In the genomic region with DNA sequence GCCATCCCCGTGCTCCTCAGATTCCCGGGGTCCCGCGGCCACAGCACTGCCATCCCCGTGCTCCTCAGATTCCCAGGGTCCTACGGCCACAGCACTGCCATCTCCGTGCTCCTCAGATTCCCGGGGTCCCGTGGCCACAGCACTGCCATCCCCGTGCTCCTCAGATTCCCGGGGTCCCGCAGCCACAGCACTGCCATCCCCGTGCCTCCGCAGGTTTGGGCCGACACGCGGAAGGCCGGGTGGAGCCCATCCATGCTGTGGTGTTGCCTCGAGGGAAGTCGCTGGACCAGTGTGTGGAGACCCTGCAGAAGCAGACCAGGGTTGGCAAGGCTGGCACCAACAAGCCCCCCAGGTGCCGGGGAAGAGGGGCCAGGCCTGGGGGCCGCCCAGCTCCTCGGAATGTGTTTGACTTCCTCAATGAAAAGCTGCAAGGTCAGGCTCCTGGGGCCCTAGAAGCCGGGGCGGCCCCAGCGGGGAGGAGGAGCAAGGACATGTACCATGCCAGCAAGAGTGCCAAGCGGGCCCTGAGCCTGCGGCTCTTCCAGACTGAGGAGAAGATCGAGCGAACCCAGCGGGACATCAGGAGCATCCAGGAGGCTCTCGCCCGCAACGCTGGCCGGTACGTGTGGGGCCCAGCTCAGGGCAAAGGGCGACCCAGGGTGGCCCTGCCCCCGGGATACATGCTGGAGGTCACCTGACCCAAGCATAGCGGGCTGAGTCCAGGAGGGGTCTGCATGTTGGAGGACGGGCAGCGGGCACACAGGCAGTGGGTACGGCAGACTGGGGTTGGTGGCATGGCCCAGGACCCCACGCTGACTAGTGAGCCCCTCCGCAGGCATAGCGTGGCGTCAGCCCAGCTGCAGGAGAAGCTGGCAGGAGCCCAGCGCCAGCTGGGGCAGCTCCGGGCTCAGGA, we compare ENCODE assay signal across 16 cellular contexts. TPM values are rescaled to one million over a fixed set of nuclear protein-coding genes. Genes with fewer than 3 reads are reported as not detected.
DNase-seq lines count a peak whose midpoint lies in the region; ATAC-seq, FAIRE-seq and TF ChIP-seq lines count a peak whose summit lies in the region.
"Had no signal": no experiment of that assay in that cellular context is flagged by ENCODE, and none has a peak within 500 bp of the region (broad histone marks: within the 10 kb centered on the region; RNA-seq: fewer than 3 reads in every experiment).

No MANE protein-coding gene starts in this region.

- H4K20me1 ChIP-seq in GM12878 (ENCODE audit: control insufficient read depth, insufficient read depth), result no peaks in the 10 kb centered on the region

- no peak for TF ChIP-seq RAD21 in GM12878 (IDR thresholded peaks at IDR 0.05; ENCODE audit: insufficient read depth, low read depth, low read length)

- POLR2A ChIA-PET in HEK293 (lab: Yijun Ruan, JAX) (interaction anchor here (2.4 kb wide), 1 partner anchor 27 kb away, joined by 11 read pairs; the partner anchor contains the start of genes ARFRP1 and ZGPAT), GM12878 (lab: Charles Lee) (interaction anchor here (1.4 to 2.1 kb wide), 2 partner anchors 29 to 130 kb away, joined by 4 to 6 read pairs; partner anchors contain the start of gene TPD52L2)

- H3K79me2 ChIP-seq in GM12878 (ENCODE audit: control insufficient read depth, insufficient read depth, low read length), result peaks cover 29% of the 10 kb centered on the region

- in situ Hi-C loops in GM12878 (cut with MboI), result no loop called here

- peak overlapping the region; percentile 53 for H2BK5ac ChIP-seq in neuronal stem cell (ENCODE audit: low read length)

- no peak overlapping the region for H3K14ac ChIP-seq in neuronal stem cell (ENCODE audit: low read length)

- H3K23ac ChIP-seq in neuronal stem cell (ENCODE audit: low read depth, low read length, poor library complexity), result peak overlapping the region; percentile 34

- ATAC-seq in GM12878 (no peak), GM18505 (IDR thresholded peaks at IDR 0.05; ENCODE audit: unreplicated experiment) (no peak)
- ATAC-seq: A549 had no signal

- peaks cover 22% of the 10 kb centered on the region for H3K4me1 Mint-ChIP-seq in T-helper 2 cell treated with Interferon-gamma antibody and Interleukin-4, amounts not matched to agents 5 μg/mL and 100 μg/mL, for 36 hours (ENCODE audit: low read depth)

- TF ChIP-seq POLR2A in GM12878 (IDR thresholded peaks at IDR 0.05; ENCODE audit: low read depth, low read length) (no peak; the same call in 1 of the 2 replicates), GM18505 (IDR thresholded peaks at IDR 0.05; ENCODE audit: borderline replicate concordance, extremely low read depth, insufficient read depth, insufficient read length) (no peak)

- no peaks in the 10 kb centered on the region; the same call in 1 of the 2 replicates for H3K4me1 ChIP-seq in HEK293 (ENCODE audit: control insufficient read depth, insufficient read depth, low read length)
- H3K4me1 ChIP-seq in GM12878 (ENCODE audit: control insufficient read depth, insufficient read depth, low read length), result peaks cover 44% of the 10 kb centered on the region
- H3K4me1 ChIP-seq in neuronal stem cell (ENCODE audit: control insufficient read depth in 2 of 2, insufficient read depth in 1 of 2, low read depth in 1 of 2, low read length in 2 of 2), result peaks cover 4 to 15% of the 10 kb centered on the region in 2 donors

- no peak for DNase-seq in T-helper 2 cell treated with Interferon-gamma antibody and Interleukin-4, amounts not matched to agents 5 μg/mL and 100 μg/mL, for 36 hours (ENCODE audit: low spot score)
- DNase-seq in T-helper 2 cell (no peak), GM12878 (ENCODE audit: low read depth, low spot score) (no peak), neuronal stem cell (ENCODE audit: low spot score) (no peak)
- DNase-seq in activated CD4-positive, alpha-beta T cell treated with anti-CD3 and anti-CD28 coated beads for 48 hours, result no peak
- no peak for DNase-seq in stimulated activated CD4-positive, alpha-beta T cell treated with anti-CD3 and anti-CD28 coated beads, Interleukin-4, amount 100 ng/mL, for 24 hours
- DNase-seq: colonic mucosa; HFFc6; NCI-H446; stimulated activated CD4-positive, alpha-beta T cell treated with anti-CD3 and anti-CD28 coated beads, Interleukin-12 subunit alpha, Interleukin-12 subunit beta, amount 100 ng/mL, for 4 hours; thyroid gland had no signal

- H3K4me2 ChIP-seq in GM12878 (ENCODE audit: control insufficient read depth, insufficient read depth) (no peak overlapping the region), neuronal stem cell (ENCODE audit: insufficient read depth, low read length, poor library complexity, severe bottlenecking) (no peak overlapping the region)
- H3K4me2 ChIP-seq: A549 had no signal

- no peak overlapping the region for H3K18ac ChIP-seq in neuronal stem cell (ENCODE audit: low read length)

- H3K36me3 Mint-ChIP-seq in T-helper 2 cell treated with Interferon-gamma antibody and Interleukin-4, amounts not matched to agents 5 μg/mL and 100 μg/mL, for 36 hours (ENCODE audit: low read depth), result peaks cover 19% of the 10 kb centered on the region

- no peaks in the 10 kb centered on the region for H3K9me3 Mint-ChIP-seq in T-helper 2 cell treated with Interferon-gamma antibody and Interleukin-4, amounts not matched to agents 5 μg/mL and 100 μg/mL, for 36 hours
- H3K9me3 Mint-ChIP-seq: HFFc6 had no signal

- no peak for FAIRE-seq in GM12878 (lab: Jason Lieb, UNC)
- FAIRE-seq: A549, RCC 7860 had no signal

- H2AFZ ChIP-seq in GM12878 (ENCODE audit: control insufficient read depth, low read depth, low read length) (no peak overlapping the region), neuronal stem cell (ENCODE audit: low read length) (no peak overlapping the region)

- H3K9me3 ChIP-seq in HEK293 (ENCODE audit: control insufficient read depth, insufficient read depth, low read depth, low read length), result no peaks in the 10 kb centered on the region
- H3K9me3 ChIP-seq in GM12878 (replicated peaks; ENCODE audit: control insufficient read depth, insufficient read depth, low read length), result 0 out of 3 replicates have a peak, but pooled peaks cover under 1% of the 10 kb centered on the region
- H3K9me3 ChIP-seq in neuronal stem cell (replicated peaks in 1 of 2; ENCODE audit: control insufficient read depth in 2 of 2, insufficient read depth in 1 of 2, low read depth in 1 of 2, low read length in 2 of 2), result peaks cover 0 to 3% of the 10 kb centered on the region in 2 donors
- H3K9me3 ChIP-seq: A549, colonic mucosa, thyroid gland had no signal

- H3K27me3 ChIP-seq in GM12878 (replicated peaks in 1 of 2; ENCODE audit: control insufficient read depth in 2 of 2, insufficient read depth in 2 of 2, low read length in 1 of 2) (no peaks in the 10 kb centered on the region), neuronal stem cell (ENCODE audit: control insufficient read depth in 3 of 3, insufficient read depth in 3 of 3, low read depth in 1 of 3, low read length in 3 of 3) (no peaks in the 10 kb centered on the region)
- H3K27me3 ChIP-seq: colonic mucosa, thyroid gland had no signal

- H4K91ac ChIP-seq in neuronal stem cell (ENCODE audit: low read depth, low read length, poor library complexity), result no peak overlapping the region

- H2BK15ac ChIP-seq in neuronal stem cell (ENCODE audit: low read length), result no peak overlapping the region

- H3K27ac ChIP-seq in HEK293 (ENCODE audit: extremely low read depth, low read depth, low read length), result no peak overlapping the region
- no peak overlapping the region for H3K27ac ChIP-seq in GM12878 (ENCODE audit: control insufficient read depth, insufficient read depth)
- no peak overlapping the region for H3K27ac ChIP-seq in neuronal stem cell (replicated peaks; ENCODE audit: low read length)
- H3K27ac ChIP-seq: A549, thyroid gland had no signal

- no peak overlapping the region for H2BK120ac ChIP-seq in neuronal stem cell (ENCODE audit: low read depth, low read length)

- TSS peak; percentile 53 for BruUV-seq in GM12878 (replicated peaks; lab: Mats Ljungman, UMichigan)

- SMC1A ChIA-PET in GM12878 (lab: Charles Lee; ENCODE audit: uncharacterized antibody, unreplicated experiment), result interaction anchor here (1.2 to 1.5 kb wide), 3 partner anchors 8 to 37 kb away, joined by 3 to 4 read pairs (median 4); no protein-coding TSS in a partner anchor

- H4K8ac ChIP-seq in neuronal stem cell (ENCODE audit: low read depth, low read length), result no peak overlapping the region

- H3K4me3 Mint-ChIP-seq in T-helper 2 cell treated with Interferon-gamma antibody and Interleukin-4, amounts not matched to agents 5 μg/mL and 100 μg/mL, for 36 hours, result peak overlapping the region; percentile 90
- H3K4me3 Mint-ChIP-seq: HFFc6 had no signal

- WGBS in GM12878 (ENCODE audit: insufficient coverage, insufficient replicate concordance, low lambda C conversion rate, missing lambda C conversion rate), result 97% methylated on average over 48 of the region's 48 CpGs
- WGBS in neuronal stem cell (ENCODE audit: extremely low coverage in 2 of 2, insufficient read length in 2 of 2, insufficient replicate concordance in 1 of 2), 2 donors, result no CpG with 5 or more reads among the region's 48 CpGs

- H3K36me3 ChIP-seq in HEK293 (ENCODE audit: control insufficient read depth in 2 of 2, insufficient read depth in 1 of 2, low read length in 2 of 2) (peaks cover 0 to 64% of the 10 kb centered on the region in 2 experiments; a peak in 2 of 3 replicates), GM12878 (ENCODE audit: control insufficient read depth in 2 of 2, insufficient read depth in 2 of 2, low read length in 1 of 2) (peaks cover 8 to 25% of the 10 kb centered on the region in 2 experiments; a peak in 3 of 4 replicates), neuronal stem cell (replicated peaks in 1 of 2; ENCODE audit: control insufficient read depth in 2 of 2, insufficient read depth in 2 of 2, low read length in 2 of 2) (peaks cover 34 to 46% of the 10 kb centered on the region in 2 donors)

- no peak for TF ChIP-seq EP300 in GM12878 (IDR thresholded peaks at IDR 0.05; ENCODE audit: borderline replicate concordance in 1 of 2, control insufficient read depth in 1 of 2, low read depth in 2 of 2, low read length in 2 of 2)

- H3K27ac Mint-ChIP-seq in T-helper 2 cell treated with Interferon-gamma antibody and Interleukin-4, amounts not matched to agents 5 μg/mL and 100 μg/mL, for 36 hours, result peak overlapping the region; percentile 88
- H3K27ac Mint-ChIP-seq: HFFc6 had no signal

- H2AK5ac ChIP-seq in neuronal stem cell (ENCODE audit: low read depth, low read length), result no peak overlapping the region

- CTCF ChIA-PET in HEK293 (lab: Yijun Ruan, JAX) (no interaction called here), GM12878 (lab: Yijun Ruan, JAX) (interaction anchor here (1.3 to 2.9 kb wide), 2 partner anchors 28 to 93 kb away, joined by 5 to 28 read pairs; partner anchors contain the start of genes ARFRP1 and ZGPAT)

- H3K9ac ChIP-seq in GM12878 (ENCODE audit: control insufficient read depth, insufficient read depth, low read length) (no peak overlapping the region), neuronal stem cell (ENCODE audit: low read depth, low read length, poor library complexity) (peak overlapping the region; percentile 21)

- H3K4ac ChIP-seq in neuronal stem cell (ENCODE audit: low read length), result no peak overlapping the region

- H2BK12ac ChIP-seq in neuronal stem cell (ENCODE audit: low read length), result no peak overlapping the region

- TF ChIP-seq CTCF in HEK293 (tag by site-specific recombination; IDR thresholded peaks at IDR 0.05), result no peak
- no peak for TF ChIP-seq CTCF in GM12878 (IDR thresholded peaks at IDR 0.05 in 2 of 3, conservative IDR thresholded peaks at IDR 0.05 in 1 of 3; ENCODE audit: control insufficient read depth in 2 of 3, extremely low read depth in 1 of 3, insufficient read depth in 1 of 3, low read depth in 3 of 3, low read length in 3 of 3)

- H3K27me3 Mint-ChIP-seq in T-helper 2 cell treated with Interferon-gamma antibody and Interleukin-4, amounts not matched to agents 5 μg/mL and 100 μg/mL, for 36 hours (ENCODE audit: low read depth), result no peaks in the 10 kb centered on the region

- intact Hi-C loops in GM12878 (cut with micrococcal nuclease; ENCODE audit: unreplicated experiment), result no loop called here

- peaks cover 26% of the 10 kb centered on the region for H3K79me1 ChIP-seq in neuronal stem cell (ENCODE audit: low read depth, low read length)

- H3K4me3 ChIP-seq in HEK293 (ENCODE audit: low read depth, low read length), result no peak overlapping the region
- no peak overlapping the region for H3K4me3 ChIP-seq in GM12878
- H3K4me3 ChIP-seq in neuronal stem cell (ENCODE audit: low read length in 2 of 2), result no peak overlapping the region
- H3K4me3 ChIP-seq: A549, colonic mucosa, thyroid gland had no signal

- RAD21 ChIA-PET in GM12878 (lab: Charles Lee; ENCODE audit: unreplicated experiment), result interaction anchor here (1.3 to 4.2 kb wide), 5 partner anchors 7 to 198 kb away, joined by 3 to 32 read pairs (median 5); partner anchors contain the start of genes ARFRP1, PTK6 and ZGPAT

RNA-seq across cellular contexts. Expression of gene LIME1, which starts 1.3 kb away (rescaled TPM):
- 15.2 and 16.4 TPM in 2 replicates for total RNA-seq in GM12878 (2013; cell fraction: nucleolus; rRNA removed)
- total RNA-seq in GM12878 (2014; rRNA removed) (72.3 and 109 TPM in 2 replicates), GM12878 (2014; rRNA removed; fragmentation: Illumina TruSeq; extraction: Trizol) (3.3 and 3.9 TPM in 2 replicates), GM12878 (2021) (78.1 and 92.7 TPM in 2 replicates)
- polyA plus RNA-seq in GM12878 (2011; ENCODE audit: low read depth), result 12.0 TPM
- polyA plus RNA-seq in GM12878 (2011; rRNA removed) (3.1 and 7.2 TPM in 2 replicates), GM12878 (2014; fragmentation: Illumina TruSeq; extraction: Trizol) (0.32 and 1.1 TPM in 2 replicates), GM12878 (2014; fragmentation: Nextera tagmentation; extraction: Ambion mirVana) (1 to 10 TPM in 1 of 2 experiments, under 1 TPM in 1; 0.35 to 1.7 TPM), GM12878 (2014; rRNA removed) (102 and 128 TPM in 2 replicates), GM12878 (2016; fragmentation: Nextera tagmentation; extraction: Ambion mirVana) (100 to 1,000 TPM; 119 to 154 TPM)
- polyA plus RNA-seq in GM12878 (2011; cell fraction: cytosol; rRNA removed), result 25.0 and 57.5 TPM in 2 replicates
- polyA plus RNA-seq in GM12878 (2011; cell fraction: nucleus; rRNA removed), result 82.2 and 136 TPM in 2 replicates
- 44.2 and 49.4 TPM in 2 replicates for polyA plus RNA-seq in GM12878 (2012)
- polyA minus RNA-seq in GM12878 (2011; rRNA and poly(A)+ RNA removed), result 1.2 and 5.4 TPM in 2 replicates
- polyA minus RNA-seq in GM12878 (2011; cell fraction: cytosol; rRNA and poly(A)+ RNA removed), result 15.1 and 15.2 TPM in 2 replicates
- polyA minus RNA-seq in GM12878 (2011; cell fraction: nucleus; rRNA and poly(A)+ RNA removed), result 15.1 and 31.5 TPM in 2 replicates
- 3.2 TPM for polyA plus RNA-seq in neuronal stem cell (2013, experiment 1 of 2)
- 2.9 TPM for polyA plus RNA-seq in neuronal stem cell (2013, experiment 2 of 2)

RNA-seq across cellular contexts. Expression of gene SLC2A4RG, which starts 4.4 kb away (rescaled TPM):
- total RNA-seq in GM12878 (2013; cell fraction: nucleolus; rRNA removed), result 8.0 and 8.3 TPM in 2 replicates
- 26.0 and 32.1 TPM in 2 replicates for total RNA-seq in GM12878 (2014; rRNA removed)
- total RNA-seq in GM12878 (2014; rRNA removed; fragmentation: Illumina TruSeq; extraction: Trizol), result 11.4 TPM in 2 replicates
- 64.2 and 65.9 TPM in 2 replicates for total RNA-seq in GM12878 (2021)
- 7.1 TPM for polyA plus RNA-seq in GM12878 (2011; ENCODE audit: low read depth)
- polyA plus RNA-seq in GM12878 (2011; rRNA removed), result 7.5 and 11.8 TPM in 2 replicates
- polyA plus RNA-seq in GM12878 (2011; cell fraction: cytosol; rRNA removed), result 9.3 and 17.5 TPM in 2 replicates
- 71.2 and 88.5 TPM in 2 replicates for polyA plus RNA-seq in GM12878 (2011; cell fraction: nucleus; rRNA removed)
- polyA plus RNA-seq in GM12878 (2012), result 27.8 and 37.4 TPM in 2 replicates
- 0.59 and 5.4 TPM in 2 replicates for polyA plus RNA-seq in GM12878 (2014; fragmentation: Illumina TruSeq; extraction: Trizol)
- polyA plus RNA-seq in GM12878 (2014; fragmentation: Nextera tagmentation; extraction: Ambion mirVana), result 1 to 10 TPM in 1 of 2 experiments, under 1 TPM in 1; 0.34 to 2.8 TPM
- polyA plus RNA-seq in GM12878 (2014; rRNA removed), result 47.2 and 52.6 TPM in 2 replicates
- 10 to 100 TPM; 14.9 to 19.8 TPM for polyA plus RNA-seq in GM12878 (2016; fragmentation: Nextera tagmentation; extraction: Ambion mirVana)
- polyA minus RNA-seq in GM12878 (2011; rRNA and poly(A)+ RNA removed), result 1.4 and 6.6 TPM in 2 replicates
- polyA minus RNA-seq in GM12878 (2011; cell fraction: cytosol; rRNA and poly(A)+ RNA removed), result 5.5 and 9.0 TPM in 2 replicates
- 8.7 and 14.4 TPM in 2 replicates for polyA minus RNA-seq in GM12878 (2011; cell fraction: nucleus; rRNA and poly(A)+ RNA removed)
- polyA plus RNA-seq in neuronal stem cell (2013, experiment 1 of 2), result 43.6 TPM
- polyA plus RNA-seq in neuronal stem cell (2013, experiment 2 of 2), result 43.1 TPM

RNA-seq across cellular contexts. Expression of gene ZGPAT, which starts 27.4 kb away (rescaled TPM):
- total RNA-seq in GM12878 (2013; cell fraction: nucleolus; rRNA removed), result 17.5 and 26.2 TPM in 2 replicates
- total RNA-seq in GM12878 (2014; rRNA removed), result 23.3 and 24.4 TPM in 2 replicates
- 5.3 and 7.4 TPM in 2 replicates for total RNA-seq in GM12878 (2014; rRNA removed; fragmentation: Illumina TruSeq; extraction: Trizol)
- total RNA-seq in GM12878 (2021), result 34.8 and 37.2 TPM in 2 replicates
- polyA plus RNA-seq in GM12878 (2011; ENCODE audit: low read depth), result 15.5 TPM
- 4.8 and 12.7 TPM in 2 replicates for polyA plus RNA-seq in GM12878 (2011; rRNA removed)
- polyA plus RNA-seq in GM12878 (2011; cell fraction: cytosol; rRNA removed), result 14.4 and 24.5 TPM in 2 replicates
- 44.3 and 66.3 TPM in 2 replicates for polyA plus RNA-seq in GM12878 (2011; cell fraction: nucleus; rRNA removed)
- 16.7 and 24.9 TPM in 2 replicates for polyA plus RNA-seq in GM12878 (2012)
- 1.3 and 4.9 TPM in 2 replicates for polyA plus RNA-seq in GM12878 (2014; fragmentation: Illumina TruSeq; extraction: Trizol)
- polyA plus RNA-seq in GM12878 (2014; fragmentation: Nextera tagmentation; extraction: Ambion mirVana), result under 1 TPM; 0.58 to 0.79 TPM
- 26.7 and 31.6 TPM in 2 replicates for polyA plus RNA-seq in GM12878 (2014; rRNA removed)
- polyA plus RNA-seq in GM12878 (2016; fragmentation: Nextera tagmentation; extraction: Ambion mirVana), result 10 to 100 TPM; 42.5 to 52.9 TPM
- 8.0 and 15.6 TPM in 2 replicates for polyA minus RNA-seq in GM12878 (2011; rRNA and poly(A)+ RNA removed)
- 7.4 and 9.8 TPM in 2 replicates for polyA minus RNA-seq in GM12878 (2011; cell fraction: cytosol; rRNA and poly(A)+ RNA removed)
- 7.1 and 15.2 TPM in 2 replicates for polyA minus RNA-seq in GM12878 (2011; cell fraction: nucleus; rRNA and poly(A)+ RNA removed)
- polyA plus RNA-seq in neuronal stem cell (2013, experiment 1 of 2), result 11.0 TPM
- polyA plus RNA-seq in neuronal stem cell (2013, experiment 2 of 2), result 11.0 TPM

RNA-seq across cellular contexts. Expression of gene ARFRP1, which starts 27.4 kb away (rescaled TPM):
- total RNA-seq in GM12878 (2013; cell fraction: nucleolus; rRNA removed), result 70.8 and 77.8 TPM in 2 replicates
- total RNA-seq in GM12878 (2014; rRNA removed) (40.6 and 41.6 TPM in 2 replicates), GM12878 (2014; rRNA removed; fragmentation: Illumina TruSeq; extraction: Trizol) (18.2 and 21.6 TPM in 2 replicates), GM12878 (2021) (52.1 and 55.1 TPM in 2 replicates)
- 11.9 TPM for polyA plus RNA-seq in GM12878 (2011; ENCODE audit: low read depth)
- polyA plus RNA-seq in GM12878 (2011; rRNA removed) (23.1 and 27.6 TPM in 2 replicates), GM12878 (2014; fragmentation: Illumina TruSeq; extraction: Trizol) (5.2 and 11.7 TPM in 2 replicates), GM12878 (2014; fragmentation: Nextera tagmentation; extraction: Ambion mirVana) (1 to 10 TPM in 1 of 2 experiments, under 1 TPM in 1; 0.37 to 3.5 TPM), GM12878 (2014; rRNA removed) (42.6 and 49.0 TPM in 2 replicates), GM12878 (2016; fragmentation: Nextera tagmentation; extraction: Ambion mirVana) (10 to 100 TPM; 66.8 to 71.7 TPM)
- 33.0 and 47.4 TPM in 2 replicates for polyA plus RNA-seq in GM12878 (2011; cell fraction: cytosol; rRNA removed)
- polyA plus RNA-seq in GM12878 (2011; cell fraction: nucleus; rRNA removed), result 80.3 and 106 TPM in 2 replicates
- 27.1 and 27.9 TPM in 2 replicates for polyA plus RNA-seq in GM12878 (2012)
- polyA minus RNA-seq in GM12878 (2011; rRNA and poly(A)+ RNA removed), result 22.1 and 28.6 TPM in 2 replicates
- 7.5 and 9.1 TPM in 2 replicates for polyA minus RNA-seq in GM12878 (2011; cell fraction: cytosol; rRNA and poly(A)+ RNA removed)
- polyA minus RNA-seq in GM12878 (2011; cell fraction: nucleus; rRNA and poly(A)+ RNA removed), result 29.5 and 51.3 TPM in 2 replicates
- 8.8 TPM for polyA plus RNA-seq in neuronal stem cell (2013, experiment 1 of 2)
- polyA plus RNA-seq in neuronal stem cell (2013, experiment 2 of 2), result 8.0 TPM

RNA-seq across cellular contexts. Expression of gene TNFRSF6B, which starts 38.8 kb away (rescaled TPM):
- total RNA-seq in GM12878 (2013; cell fraction: nucleolus; rRNA removed), result not detected in 2 replicates
- total RNA-seq in GM12878 (2014; rRNA removed) (0.71 and 1.8 TPM in 2 replicates), GM12878 (2014; rRNA removed; fragmentation: Illumina TruSeq; extraction: Trizol) (not detected in 2 replicates), GM12878 (2021) (not detected in 2 replicates)
- not detected for polyA plus RNA-seq in GM12878 (2011; ENCODE audit: low read depth)
- polyA plus RNA-seq in GM12878 (2011; rRNA removed) (not detected in 2 replicates), GM12878 (2014; fragmentation: Illumina TruSeq; extraction: Trizol) (not detected in 2 replicates), GM12878 (2014; fragmentation: Nextera tagmentation; extraction: Ambion mirVana) (not detected), GM12878 (2014; rRNA removed) (1.9 and 2.2 TPM in 2 replicates), GM12878 (2016; fragmentation: Nextera tagmentation; extraction: Ambion mirVana) (under 1 TPM in 1 of 2 experiments, not detected in 1; 0.67 TPM)
- polyA plus RNA-seq in GM12878 (2011; cell fraction: cytosol; rRNA removed), result 0.75 and 1.7 TPM in 2 replicates
- 11.0 and 11.6 TPM in 2 replicates for polyA plus RNA-seq in GM12878 (2011; cell fraction: nucleus; rRNA removed)
- polyA plus RNA-seq in GM12878 (2012), result 0.38 and 0.65 TPM in 2 replicates
- polyA minus RNA-seq in GM12878 (2011; rRNA and poly(A)+ RNA removed), result not detected in 2 replicates
- polyA minus RNA-seq in GM12878 (2011; cell fraction: cytosol; rRNA and poly(A)+ RNA removed), result not detected in 2 replicates
- not detected in 2 replicates for polyA minus RNA-seq in GM12878 (2011; cell fraction: nucleus; rRNA and poly(A)+ RNA removed)
- polyA plus RNA-seq in neuronal stem cell (2013, experiment 1 of 2), result 0.70 TPM
- polyA plus RNA-seq in neuronal stem cell (2013, experiment 2 of 2), result 0.90 TPM
- total RNA-seq: activated CD8-positive, alpha-beta memory T cell treated with anti-CD3 and anti-CD28 coated beads for 36 hours had no signal
